In genomic region chr4:90074322-90074886, GRCh38 we compare ENCODE assay signal across 20 cellular contexts. TPM values are rescaled to one million over a fixed set of nuclear protein-coding genes. Genes with fewer than 3 reads are reported as not detected.
DNase-seq lines count a peak whose midpoint lies in the region; ATAC-seq, FAIRE-seq and TF ChIP-seq lines count a peak whose summit lies in the region.
"Had no signal": no experiment of that assay in that cellular context is flagged by ENCODE, and none has a peak within 500 bp of the region (broad histone marks: within the 10 kb centered on the region; RNA-seq: fewer than 3 reads in every experiment).

No MANE protein-coding gene starts in this region.

- WGBS in H1 (ENCODE audit: extremely low coverage in 1 of 2, insufficient coverage in 1 of 2, insufficient read length in 1 of 2, insufficient replicate concordance in 2 of 2, low coverage in 1 of 2, low lambda C conversion rate in 2 of 2, missing lambda C conversion rate in 1 of 2), 2 experiments = 61% methylated on average over 3 of the region's 3 CpGs; no CpG with 5 or more reads in 1 of the 2 experiments
- WGBS in right lobe of liver (ENCODE audit: insufficient coverage, low coverage, low lambda C conversion rate, missing lambda C conversion rate) = 40% methylated on average over 3 of the region's 3 CpGs

- no peaks in the 10 kb centered on the region for H3K79me1 ChIP-seq in H1 (ENCODE audit: low read depth, low read length)

- TF ChIP-seq EP300 in H1 (IDR thresholded peaks at IDR 0.05; ENCODE audit: borderline replicate concordance in 1 of 2, low read depth in 2 of 2, low read length in 2 of 2) = no peak

- no peaks in the 10 kb centered on the region for H3K36me3 Mint-ChIP-seq in activated CD4-positive, alpha-beta T cell treated with anti-CD3 and anti-CD28 coated beads for 36 hours (ENCODE audit: low read depth)
- H3K36me3 Mint-ChIP-seq in activated T-helper 1 cell treated with anti-CD3 and anti-CD28 coated beads, Interleukin-12 subunit alpha, Interleukin-12 subunit beta, Interleukin-2, Interleukin-4 antibody, amounts not matched to agents 30 ng/mL and 10 ng/mL and 1 ng/mL, durations not matched to agents 14 hours and 24 hours and 36 hours (ENCODE audit: low read depth) = no peaks in the 10 kb centered on the region
- H3K36me3 Mint-ChIP-seq: CD4-positive, alpha-beta memory T cell had no signal

- H4K20me1 ChIP-seq in H1 (replicated peaks in 1 of 2; ENCODE audit: control insufficient read depth in 1 of 2, insufficient read depth in 2 of 2, low read length in 2 of 2) = no peaks in the 10 kb centered on the region

- H3K27ac Mint-ChIP-seq in activated CD4-positive, alpha-beta T cell treated with anti-CD3 and anti-CD28 coated beads for 36 hours = no peak overlapping the region
- H3K27ac Mint-ChIP-seq in activated T-helper 1 cell treated with anti-CD3 and anti-CD28 coated beads, Interleukin-12 subunit alpha, Interleukin-12 subunit beta, Interleukin-2, Interleukin-4 antibody, amounts not matched to agents 30 ng/mL and 10 ng/mL and 1 ng/mL, durations not matched to agents 14 hours and 24 hours and 36 hours = no peak overlapping the region
- H3K27ac Mint-ChIP-seq: CD4-positive, alpha-beta memory T cell had no signal

- H3K27ac ChIP-seq in H1 (ENCODE audit: low read depth, low read length) = no peak overlapping the region
- H3K27ac ChIP-seq in right lobe of liver = no peak overlapping the region

- H3K4me3 ChIP-seq in H1 (ENCODE audit: extremely low read depth in 1 of 4, insufficient read depth in 2 of 4, low read depth in 3 of 4, low read length in 4 of 4) (no peak overlapping the region), right lobe of liver (no peak overlapping the region)

- no peaks in the 10 kb centered on the region for H3K9me3 Mint-ChIP-seq in activated CD4-positive, alpha-beta T cell treated with anti-CD3 and anti-CD28 coated beads for 36 hours (ENCODE audit: low read depth)
- H3K9me3 Mint-ChIP-seq in activated T-helper 1 cell treated with anti-CD3 and anti-CD28 coated beads, Interleukin-12 subunit alpha, Interleukin-12 subunit beta, Interleukin-2, Interleukin-4 antibody, amounts not matched to agents 30 ng/mL and 10 ng/mL and 1 ng/mL, durations not matched to agents 14 hours and 24 hours and 36 hours = no peaks in the 10 kb centered on the region
- H3K9me3 Mint-ChIP-seq: CD4-positive, alpha-beta memory T cell had no signal

- no peaks in the 10 kb centered on the region for H3K4me1 Mint-ChIP-seq in activated CD4-positive, alpha-beta T cell treated with anti-CD3 and anti-CD28 coated beads for 36 hours
- no peaks in the 10 kb centered on the region for H3K4me1 Mint-ChIP-seq in activated T-helper 1 cell treated with anti-CD3 and anti-CD28 coated beads, Interleukin-12 subunit alpha, Interleukin-12 subunit beta, Interleukin-2, Interleukin-4 antibody, amounts not matched to agents 30 ng/mL and 10 ng/mL and 1 ng/mL, durations not matched to agents 14 hours and 24 hours and 36 hours (ENCODE audit: low read depth)
- H3K4me1 Mint-ChIP-seq: CD4-positive, alpha-beta memory T cell had no signal

- H4K5ac ChIP-seq in H1 (ENCODE audit: insufficient read length, low read depth, low read length) = no peak overlapping the region

- CTCF ChIA-PET in H1 (lab: Charles Lee; ENCODE audit: partially characterized antibody) = interaction anchor here (0.7 to 1.1 kb wide), 2 partner anchors 25 to 166 kb away, joined by 3 read pairs; no protein-coding TSS in a partner anchor
- CTCF ChIA-PET in activated CD4-positive, alpha-beta T cell treated with anti-CD3 and anti-CD28 coated beads for 36 hours (lab: Charles Lee) = interaction anchor here (0.6 kb wide), 1 partner anchor 147 kb away, joined by 3 read pairs; no protein-coding TSS in a partner anchor

- H2AK5ac ChIP-seq in H1 (ENCODE audit: low read depth, low read length) = no peak overlapping the region

- DNase-seq in NCI-H524 (lab: John Stamatoyannopoulos, UW) = peak; percentile 37 to 58
- DNase-seq in H1 (ENCODE audit: low read depth in 1 of 2, low spot score in 2 of 2) = peak in 1 of 2 experiments; percentile 13
- peak; percentile 42 for DNase-seq in left kidney (ENCODE audit: low read depth, low spot score)
- no peak for DNase-seq in activated CD4-positive, alpha-beta T cell treated with anti-CD3 and anti-CD28 coated beads for 36 hours
- DNase-seq in activated T-helper 1 cell treated with anti-CD3 and anti-CD28 coated beads, Interleukin-12 subunit alpha, Interleukin-12 subunit beta, Interleukin-2, Interleukin-4 antibody, amounts not matched to agents 30 ng/mL and 10 ng/mL and 1 ng/mL, durations not matched to agents 14 hours and 24 hours and 36 hours (ENCODE audit: low spot score) = no peak
- DNase-seq in activated naive CD4-positive, alpha-beta T cell (lab: John Stamatoyannopoulos, UW) = no peak
- no peak for DNase-seq in right lobe of liver
- DNase-seq: BE2C; CD4-positive, alpha-beta memory T cell; DND-41; GF-D8; H7; IMR-90; NCI-H1417 treated with DMSO at 0.1 percent for 48 hours; NCI-H2029; NCI-H526; Right ventricle myocardium superior; SK-N-SH had no signal

- TF ChIP-seq CTCF in H1 (IDR thresholded peaks at IDR 0.05; ENCODE audit: control extremely low read depth in 1 of 3, insufficient read depth in 1 of 3, low read depth in 1 of 3, low read length in 3 of 3) (no peak), right lobe of liver (IDR thresholded peaks at IDR 0.05) (no peak)

- no peaks in the 10 kb centered on the region for H3K79me2 ChIP-seq in H1 (ENCODE audit: control insufficient read depth in 1 of 2, insufficient read depth in 2 of 2, low read length in 2 of 2)

- H3K4me1 ChIP-seq in H1 (replicated peaks in 1 of 4; ENCODE audit: control insufficient read depth in 3 of 4, insufficient read depth in 4 of 4, low read length in 3 of 4) (peaks cover 0 to 4% (median 0%) of the 10 kb centered on the region in 4 experiments; a peak in 1 of 7 replicates), right lobe of liver (no peaks in the 10 kb centered on the region)

- no peak overlapping the region for H3K4ac ChIP-seq in H1 (replicated peaks; ENCODE audit: insufficient read length, low read depth, low read length)

- no peak overlapping the region for H2BK20ac ChIP-seq in H1 (ENCODE audit: low read length)

- peaks cover 12% of the 10 kb centered on the region for H3K27me3 Mint-ChIP-seq in activated CD4-positive, alpha-beta T cell treated with anti-CD3 and anti-CD28 coated beads for 36 hours
- H3K27me3 Mint-ChIP-seq in activated T-helper 1 cell treated with anti-CD3 and anti-CD28 coated beads, Interleukin-12 subunit alpha, Interleukin-12 subunit beta, Interleukin-2, Interleukin-4 antibody, amounts not matched to agents 30 ng/mL and 10 ng/mL and 1 ng/mL, durations not matched to agents 14 hours and 24 hours and 36 hours (ENCODE audit: insufficient read depth) = peaks cover 3% of the 10 kb centered on the region

- FAIRE-seq in H1 (lab: Jason Lieb, UNC) = peak; percentile 85

- intact Hi-C loops in activated CD4-positive, alpha-beta T cell treated with anti-CD3 and anti-CD28 coated beads for 36 hours (cut with DNase I, micrococcal nuclease) = no loop called here
- intact Hi-C loops in activated T-helper 1 cell treated with anti-CD3 and anti-CD28 coated beads, Interleukin-12 subunit alpha, Interleukin-12 subunit beta, Interleukin-2, Interleukin-4 antibody, amounts not matched to agents 30 ng/mL and 10 ng/mL and 1 ng/mL, durations not matched to agents 14 hours and 24 hours and 36 hours (cut with micrococcal nuclease) = no loop called here
- intact Hi-C loops in right lobe of liver (cut with DNase I) = no loop called here

- POLR2A ChIA-PET in H1 (lab: Charles Lee; ENCODE audit: partially characterized antibody) = no interaction called here
- POLR2A ChIA-PET in activated CD4-positive, alpha-beta T cell treated with anti-CD3 and anti-CD28 coated beads for 36 hours (lab: Charles Lee) = no interaction called here

- no peak overlapping the region for H4K91ac ChIP-seq in H1 (replicated peaks; ENCODE audit: insufficient read length, low read length)

- no peak overlapping the region for H4K8ac ChIP-seq in H1 (ENCODE audit: extremely low read depth, insufficient read depth, low read length)

- H3K56ac ChIP-seq in H1 (replicated peaks; ENCODE audit: insufficient read length, low read depth, low read length) = no peak overlapping the region

- H2BK120ac ChIP-seq in H1 (replicated peaks; ENCODE audit: low read depth, low read length) = no peak overlapping the region

- peak overlapping the region; percentile 80 for H2AFZ ChIP-seq in H1 (ENCODE audit: low read length)

- no peak overlapping the region for H2BK15ac ChIP-seq in H1 (ENCODE audit: low read length)

- H3K4me2 ChIP-seq in H1 (ENCODE audit: insufficient read depth in 1 of 2, low read depth in 2 of 2, low read length in 2 of 2) = no peak overlapping the region; a peak in 1 of 4 replicates
- H3K4me2 ChIP-seq: SK-N-SH had no signal

- no peak overlapping the region for H3K23ac ChIP-seq in H1 (ENCODE audit: insufficient read length)

- no peak overlapping the region for H3K14ac ChIP-seq in H1 (ENCODE audit: insufficient read length)

- H3K36me3 ChIP-seq in H1 (ENCODE audit: control insufficient read depth in 2 of 4, insufficient read depth in 4 of 4, low read length in 3 of 4) (no peaks in the 10 kb centered on the region), right lobe of liver (no peaks in the 10 kb centered on the region)
- H3K36me3 ChIP-seq: BE2C had no signal

- no peak overlapping the region for H3K9ac ChIP-seq in H1 (replicated peaks in 1 of 4; ENCODE audit: extremely low read depth in 1 of 4, low read depth in 3 of 4, low read length in 3 of 4)
- H3K9ac ChIP-seq: SK-N-SH had no signal

- no peak overlapping the region for H2BK12ac ChIP-seq in H1 (ENCODE audit: low read depth, low read length)

- ATAC-seq in activated CD4-positive, alpha-beta T cell treated with anti-CD3 and anti-CD28 coated beads for 36 hours = no peak
- no peak for ATAC-seq in right lobe of liver
- ATAC-seq: Panc1 had no signal

- H3K18ac ChIP-seq in H1 (ENCODE audit: extremely low read depth, low read length) = no peak overlapping the region

- no peaks in the 10 kb centered on the region; a peak in 1 of 4 replicates for H3K9me3 ChIP-seq in H1 (ENCODE audit: insufficient read depth in 2 of 2, low read depth in 1 of 2, low read length in 1 of 2)
- no peaks in the 10 kb centered on the region for H3K9me3 ChIP-seq in right lobe of liver
- H3K9me3 ChIP-seq: BE2C, SK-N-SH had no signal

- no peak overlapping the region for H2BK5ac ChIP-seq in H1 (ENCODE audit: low read depth, low read length)

- H3K4me3 Mint-ChIP-seq in activated CD4-positive, alpha-beta T cell treated with anti-CD3 and anti-CD28 coated beads for 36 hours = no peak overlapping the region
- no peak overlapping the region for H3K4me3 Mint-ChIP-seq in activated T-helper 1 cell treated with anti-CD3 and anti-CD28 coated beads, Interleukin-12 subunit alpha, Interleukin-12 subunit beta, Interleukin-2, Interleukin-4 antibody, amounts not matched to agents 30 ng/mL and 10 ng/mL and 1 ng/mL, durations not matched to agents 14 hours and 24 hours and 36 hours
- H3K4me3 Mint-ChIP-seq: CD4-positive, alpha-beta memory T cell had no signal

- TF ChIP-seq POLR2A in H1 (IDR thresholded peaks at IDR 0.05; ENCODE audit: control extremely low read depth in 1 of 2, low read depth in 2 of 2, low read length in 2 of 2) = no peak
- no peak for TF ChIP-seq POLR2A in right lobe of liver (IDR thresholded peaks at IDR 0.05)

- H3K27me3 ChIP-seq in H1 (replicated peaks in 1 of 4; ENCODE audit: control insufficient read depth in 3 of 4, extremely low read depth in 1 of 4, insufficient read depth in 3 of 4, low read length in 3 of 4) (no peaks in the 10 kb centered on the region), right lobe of liver (no peaks in the 10 kb centered on the region)
- H3K27me3 ChIP-seq: BE2C had no signal

- TF ChIP-seq RAD21 in H1 (IDR thresholded peaks at IDR 0.05 in 1 of 2, conservative IDR thresholded peaks at IDR 0.05 in 1 of 2; ENCODE audit: low read depth in 2 of 2, low read length in 2 of 2) = no peak

- no peaks in the 10 kb centered on the region for H3K23me2 ChIP-seq in H1 (ENCODE audit: low read depth, low read length)

RNA-seq across cellular contexts. Expression of gene CCSER1, which starts 52.8 kb away (rescaled TPM):
- 0.84 and 0.90 TPM in 2 replicates for total RNA-seq in H1 (2021; fragmentation: NEBNext Ultra II Directional; extraction: Animal tissue kit (Norgen Biotek cat#: 25700))
- polyA plus RNA-seq in H1 (2011; rRNA removed) = 0.11 and 0.26 TPM in 2 replicates
- polyA plus RNA-seq in H1 (2011; cell fraction: cytosol; rRNA removed) = 0.41 TPM
- 0.37 TPM for polyA plus RNA-seq in H1 (2011; cell fraction: nucleus; rRNA removed)
- polyA plus RNA-seq in H1 (2012, experiment 1 of 2) = 0.15 to 1.2 TPM (median 0.41 TPM) in 4 replicates
- 0.07 TPM for polyA plus RNA-seq in H1 (2012, experiment 2 of 2)
- 0.20 TPM for polyA plus RNA-seq in H1 (2013, experiment 1 of 2)
- polyA plus RNA-seq in H1 (2013, experiment 2 of 2) = 0.33 TPM
- polyA minus RNA-seq in H1 (2011; rRNA and poly(A)+ RNA removed) = 2.4 and 3.8 TPM in 2 replicates
- polyA minus RNA-seq in H1 (2011; cell fraction: cytosol; rRNA and poly(A)+ RNA removed) = 0.73 TPM
- 9.7 TPM for polyA minus RNA-seq in H1 (2011; cell fraction: nucleus; rRNA and poly(A)+ RNA removed)
- under 1 TPM in 1 of 2 experiments, not detected in 1; 0.14 TPM for total RNA-seq in activated CD4-positive, alpha-beta T cell treated with anti-CD3 and anti-CD28 coated beads for 36 hours
- not detected in 2 replicates for total RNA-seq in activated T-helper 1 cell treated with anti-CD3 and anti-CD28 coated beads, Interleukin-12 subunit alpha, Interleukin-12 subunit beta, Interleukin-2, Interleukin-4 antibody, amounts not matched to agents 30 ng/mL and 10 ng/mL and 1 ng/mL, durations not matched to agents 14 hours and 24 hours and 36 hours
- under 1 TPM; 0.15 to 1.00 (median 0.65) TPM for total RNA-seq in right lobe of liver
- total RNA-seq: IMR-90, LHCN-M2 had no signal
- polyA plus RNA-seq: IMR-90 had no signal

Comparison
In these comparisons a context has a peak if more than half of its experiments do, and no peak if none do; other contexts are left out.
1. DNase-seq: peak in NCI-H524 (2 of 2) and left kidney (single experiment); none in activated CD4-positive, alpha-beta T cell treated with anti-CD3 and anti-CD28 coated beads for 36 hours (single experiment), activated T-helper 1 cell treated with anti-CD3 and anti-CD28 coated beads, Interleukin-12 subunit alpha, Interleukin-12 subunit beta, Interleukin-2, Interleukin-4 antibody, amounts not matched to agents 30 ng/mL and 10 ng/mL and 1 ng/mL, durations not matched to agents 14 hours and 24 hours and 36 hours (single experiment), activated naive CD4-positive, alpha-beta T cell (0 of 4) and right lobe of liver (0 of 3).